19 cellular contexts compared by ENCODE assay signal in the genomic region with DNA sequence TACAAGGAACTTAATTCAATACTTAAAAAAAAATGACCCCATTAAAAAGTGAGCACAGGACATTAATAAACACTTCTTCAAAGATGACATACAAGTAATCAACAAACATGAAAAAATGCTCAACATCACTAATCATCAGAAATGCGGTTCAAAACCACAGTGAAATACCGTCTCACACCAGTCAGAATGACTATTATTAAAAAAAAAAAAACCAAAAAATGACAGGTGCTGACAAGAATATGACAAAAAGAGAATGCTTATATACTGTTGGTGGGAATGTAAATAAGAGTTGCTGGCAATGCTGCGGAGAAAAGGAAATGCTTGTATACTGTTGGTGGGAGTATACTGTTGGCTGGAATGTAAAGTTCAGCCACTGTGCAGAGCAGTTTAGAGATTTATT.
"Had no signal": no experiment of that assay in that cellular context is flagged by ENCODE, and none has a peak within 500 bp of the region (broad histone marks: within the 10 kb centered on the region; RNA-seq: fewer than 3 reads in every experiment).

No MANE protein-coding gene starts in this region.

- ATAC-seq: gastroesophageal sphincter; left cardiac atrium; naive thymus-derived CD4-positive, alpha-beta T cell; sciatic nerve had no signal

- H3K4me1 Mint-ChIP-seq: neural crest cell had no signal

- H3K27me3 Mint-ChIP-seq: naive thymus-derived CD4-positive, alpha-beta T cell had no signal

- H3K27ac Mint-ChIP-seq: naive thymus-derived CD4-positive, alpha-beta T cell had no signal

- H3K4me3 Mint-ChIP-seq: naive thymus-derived CD4-positive, alpha-beta T cell; neural crest cell had no signal

- DNase-seq: cortex of kidney; effector memory CD4-positive, alpha-beta T cell; foreskin fibroblast; glutamatergic neuron; kidney; left cardiac atrium; left ventricle myocardium inferior; mesenchymal stem cell; midbrain; naive thymus-derived CD4-positive, alpha-beta T cell; posterior cingulate gyrus; stimulated activated CD4-positive, alpha-beta T cell treated with anti-CD3 and anti-CD28 coated beads, Interleukin-2, amount 100 ng/mL, for 24 hours; stimulated activated naive CD4-positive, alpha-beta T cell treated with Interleukin-2 at 50 U/mL for 16 hours; tibial artery; upper lobe of left lung; uterus had no signal
